In genomic region chr17:42798011-42798382, GRCh38 we compare ENCODE assay signal across 1 cellular context.
TF ChIP-seq lines count a peak whose summit lies in the region.

No MANE protein-coding gene starts in this region.

TF ChIP-seq in HepG2, 621 proteins besides CTCF, POLR2A, EP300 and RAD21:
- TF ChIP-seq ZNF713 (CRISPR knock-in tag; IDR thresholded peaks at IDR 0.05): no peak
- peak; percentile 48 for TF ChIP-seq ZNF18 (CRISPR knock-in tag; IDR thresholded peaks at IDR 0.05; ENCODE audit: insufficient replicate concordance)
- TF ChIP-seq HOXD1 (CRISPR knock-in tag; IDR thresholded peaks at IDR 0.05): no peak; the same call in 1 of the 2 replicates
- TF ChIP-seq, protein P1, sequence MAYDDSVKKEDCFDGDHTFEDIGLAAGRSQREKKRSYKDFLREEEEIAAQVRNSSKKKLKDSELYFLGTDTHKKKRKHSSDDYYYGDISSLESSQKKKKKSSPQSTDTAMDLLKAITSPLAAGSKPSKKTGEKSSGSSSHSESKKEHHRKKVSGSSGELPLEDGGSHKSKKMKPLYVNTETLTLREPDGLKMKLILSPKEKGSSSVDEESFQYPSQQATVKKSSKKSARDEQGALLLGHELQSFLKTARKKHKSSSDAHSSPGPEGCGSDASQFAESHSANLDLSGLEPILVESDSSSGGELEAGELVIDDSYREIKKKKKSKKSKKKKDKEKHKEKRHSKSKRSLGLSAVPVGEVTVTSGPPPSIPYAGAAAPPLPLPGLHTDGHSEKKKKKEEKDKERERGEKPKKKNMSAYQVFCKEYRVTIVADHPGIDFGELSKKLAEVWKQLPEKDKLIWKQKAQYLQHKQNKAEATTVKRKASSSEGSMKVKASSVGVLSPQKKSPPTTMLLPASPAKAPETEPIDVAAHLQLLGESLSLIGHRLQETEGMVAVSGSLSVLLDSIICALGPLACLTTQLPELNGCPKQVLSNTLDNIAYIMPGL (CRISPR knock-in tag; IDR thresholded peaks at IDR 0.05; ENCODE audit: borderline replicate concordance in 1 of 2, low read depth in 1 of 2): no peak
- TF ChIP-seq, protein P2, sequence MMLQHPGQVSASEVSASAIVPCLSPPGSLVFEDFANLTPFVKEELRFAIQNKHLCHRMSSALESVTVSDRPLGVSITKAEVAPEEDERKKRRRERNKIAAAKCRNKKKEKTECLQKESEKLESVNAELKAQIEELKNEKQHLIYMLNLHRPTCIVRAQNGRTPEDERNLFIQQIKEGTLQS (CRISPR knock-in tag; IDR thresholded peaks at IDR 0.05): no peak
- TF ChIP-seq ZNF737 (CRISPR knock-in tag; IDR thresholded peaks at IDR 0.05; ENCODE audit: borderline replicate concordance): 0 out of 2 replicates have a peak, but pooled peaks have one; percentile 13
- TF ChIP-seq, protein P3, sequence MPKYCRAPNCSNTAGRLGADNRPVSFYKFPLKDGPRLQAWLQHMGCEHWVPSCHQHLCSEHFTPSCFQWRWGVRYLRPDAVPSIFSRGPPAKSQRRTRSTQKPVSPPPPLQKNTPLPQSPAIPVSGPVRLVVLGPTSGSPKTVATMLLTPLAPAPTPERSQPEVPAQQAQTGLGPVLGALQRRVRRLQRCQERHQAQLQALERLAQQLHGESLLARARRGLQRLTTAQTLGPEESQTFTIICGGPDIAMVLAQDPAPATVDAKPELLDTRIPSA (CRISPR knock-in tag; IDR thresholded peaks at IDR 0.05; ENCODE audit: borderline replicate concordance): no peak
- no peak for TF ChIP-seq ZKSCAN1 (IDR thresholded peaks at IDR 0.05; ENCODE audit: low read length)
- peak; percentile 8; the same call in 1 of the 2 replicates for TF ChIP-seq WIZ (CRISPR knock-in tag; IDR thresholded peaks at IDR 0.05)
- TF ChIP-seq SALL1 (CRISPR knock-in tag; IDR thresholded peaks at IDR 0.05): no peak
- no peak for TF ChIP-seq MTERF4 (CRISPR knock-in tag; IDR thresholded peaks at IDR 0.05)
- 0 out of 2 replicates have a peak, but pooled peaks have one; percentile 9 for TF ChIP-seq AKAP8 (CRISPR knock-in tag; IDR thresholded peaks at IDR 0.05)
- TF ChIP-seq, protein P4, sequence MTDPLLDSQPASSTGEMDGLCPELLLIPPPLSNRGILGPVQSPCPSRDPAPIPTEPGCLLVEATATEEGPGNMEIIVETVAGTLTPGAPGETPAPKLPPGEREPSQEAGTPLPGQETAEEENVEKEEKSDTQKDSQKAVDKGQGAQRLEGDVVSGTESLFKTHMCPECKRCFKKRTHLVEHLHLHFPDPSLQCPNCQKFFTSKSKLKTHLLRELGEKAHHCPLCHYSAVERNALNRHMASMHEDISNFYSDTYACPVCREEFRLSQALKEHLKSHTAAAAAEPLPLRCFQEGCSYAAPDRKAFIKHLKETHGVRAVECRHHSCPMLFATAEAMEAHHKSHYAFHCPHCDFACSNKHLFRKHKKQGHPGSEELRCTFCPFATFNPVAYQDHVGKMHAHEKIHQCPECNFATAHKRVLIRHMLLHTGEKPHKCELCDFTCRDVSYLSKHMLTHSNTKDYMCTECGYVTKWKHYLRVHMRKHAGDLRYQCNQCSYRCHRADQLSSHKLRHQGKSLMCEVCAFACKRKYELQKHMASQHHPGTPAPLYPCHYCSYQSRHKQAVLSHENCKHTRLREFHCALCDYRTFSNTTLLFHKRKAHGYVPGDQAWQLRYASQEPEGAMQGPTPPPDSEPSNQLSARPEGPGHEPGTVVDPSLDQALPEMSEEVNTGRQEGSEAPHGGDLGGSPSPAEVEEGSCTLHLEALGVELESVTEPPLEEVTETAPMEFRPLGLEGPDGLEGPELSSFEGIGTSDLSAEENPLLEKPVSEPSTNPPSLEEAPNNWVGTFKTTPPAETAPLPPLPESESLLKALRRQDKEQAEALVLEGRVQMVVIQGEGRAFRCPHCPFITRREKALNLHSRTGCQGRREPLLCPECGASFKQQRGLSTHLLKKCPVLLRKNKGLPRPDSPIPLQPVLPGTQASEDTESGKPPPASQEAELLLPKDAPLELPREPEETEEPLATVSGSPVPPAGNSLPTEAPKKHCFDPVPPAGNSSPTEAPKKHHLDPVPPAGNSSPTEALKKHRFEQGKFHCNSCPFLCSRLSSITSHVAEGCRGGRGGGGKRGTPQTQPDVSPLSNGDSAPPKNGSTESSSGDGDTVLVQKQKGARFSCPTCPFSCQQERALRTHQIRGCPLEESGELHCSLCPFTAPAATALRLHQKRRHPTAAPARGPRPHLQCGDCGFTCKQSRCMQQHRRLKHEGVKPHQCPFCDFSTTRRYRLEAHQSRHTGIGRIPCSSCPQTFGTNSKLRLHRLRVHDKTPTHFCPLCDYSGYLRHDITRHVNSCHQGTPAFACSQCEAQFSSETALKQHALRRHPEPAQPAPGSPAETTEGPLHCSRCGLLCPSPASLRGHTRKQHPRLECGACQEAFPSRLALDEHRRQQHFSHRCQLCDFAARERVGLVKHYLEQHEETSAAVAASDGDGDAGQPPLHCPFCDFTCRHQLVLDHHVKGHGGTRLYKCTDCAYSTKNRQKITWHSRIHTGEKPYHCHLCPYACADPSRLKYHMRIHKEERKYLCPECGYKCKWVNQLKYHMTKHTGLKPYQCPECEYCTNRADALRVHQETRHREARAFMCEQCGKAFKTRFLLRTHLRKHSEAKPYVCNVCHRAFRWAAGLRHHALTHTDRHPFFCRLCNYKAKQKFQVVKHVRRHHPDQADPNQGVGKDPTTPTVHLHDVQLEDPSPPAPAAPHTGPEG (CRISPR knock-in tag; IDR thresholded peaks at IDR 0.05): 0 out of 2 replicates have a peak, but pooled peaks have one; percentile 2
- peak; percentile 37; the same call in 1 of the 2 replicates for TF ChIP-seq ZNF430 (CRISPR knock-in tag; IDR thresholded peaks at IDR 0.05)
- no peak for TF ChIP-seq ZNF7 (CRISPR knock-in tag; IDR thresholded peaks at IDR 0.05)
- TF ChIP-seq ZNF550 (CRISPR knock-in tag; IDR thresholded peaks at IDR 0.05; ENCODE audit: borderline replicate concordance): peak; percentile 31; the same call in 1 of the 2 replicates
- TF ChIP-seq ZNF326 (CRISPR knock-in tag; IDR thresholded peaks at IDR 0.05; ENCODE audit: borderline replicate concordance): 0 out of 2 replicates have a peak, but pooled peaks have one; percentile 1
- TF ChIP-seq SNAI1 (CRISPR knock-in tag; IDR thresholded peaks at IDR 0.05; ENCODE audit: borderline replicate concordance): peak; percentile 74; the same call in 1 of the 2 replicates
- TF ChIP-seq ZNF75D (CRISPR knock-in tag; IDR thresholded peaks at IDR 0.05; ENCODE audit: borderline replicate concordance): no peak
- 0 out of 2 replicates have a peak, but pooled peaks have one; percentile 78 for TF ChIP-seq ZNF30 (CRISPR knock-in tag; IDR thresholded peaks at IDR 0.05)
- 0 out of 2 replicates have a peak, but pooled peaks have one; percentile 37 for TF ChIP-seq NPAS2 (CRISPR knock-in tag; IDR thresholded peaks at IDR 0.05; ENCODE audit: borderline replicate concordance)
- TF ChIP-seq KLF15 (CRISPR knock-in tag; IDR thresholded peaks at IDR 0.05; ENCODE audit: borderline replicate concordance): no peak
- TF ChIP-seq ISX (CRISPR knock-in tag; conservative IDR thresholded peaks at IDR 0.05): no peak
